ENCODE assay signal across 8 cellular contexts in the genomic region with DNA sequence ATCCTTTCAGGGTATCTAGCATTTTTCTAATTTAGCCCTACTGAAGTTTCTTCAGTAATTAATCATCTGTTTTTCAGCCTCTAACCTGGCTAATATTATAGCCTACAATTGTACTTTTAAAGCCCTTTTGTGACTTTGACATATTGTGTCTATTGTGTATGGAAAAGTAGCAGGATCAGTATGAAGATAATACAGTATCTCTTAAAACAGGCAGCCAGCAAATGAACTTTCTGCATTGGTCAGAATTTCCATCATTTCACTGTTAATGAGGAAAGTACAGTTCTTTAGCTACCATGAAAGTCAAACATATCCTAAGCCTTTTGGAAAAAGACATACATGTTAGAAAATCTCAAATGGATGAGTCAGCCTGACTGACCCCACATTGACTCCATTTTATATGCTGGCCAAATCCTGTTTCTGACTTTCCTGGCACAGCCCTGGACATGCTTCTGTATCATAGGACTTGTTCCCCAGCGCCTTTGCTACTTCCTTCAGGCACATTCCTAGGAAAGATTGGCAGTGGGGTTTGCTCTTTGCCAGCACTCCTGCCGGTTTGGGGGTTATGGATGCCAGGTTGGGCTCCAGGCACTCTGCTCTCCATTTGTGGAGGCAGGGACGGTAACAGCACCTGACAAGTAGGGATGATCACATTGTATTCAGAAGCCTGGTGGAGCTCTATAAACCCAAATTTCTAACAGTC. TPM values are rescaled to one million over a fixed set of nuclear protein-coding genes. Genes with fewer than 3 reads are reported as not detected.
DNase-seq lines count a peak whose midpoint lies in the region; ATAC-seq and TF ChIP-seq lines count a peak whose summit lies in the region.
"Had no signal": no experiment of that assay in that cellular context is flagged by ENCODE, and none has a peak within 500 bp of the region (broad histone marks: within the 10 kb centered on the region; RNA-seq: fewer than 3 reads in every experiment).

No MANE protein-coding gene starts in this region.

- H3K27ac Mint-ChIP-seq in activated naive CD8-positive, alpha-beta T cell, result no peak overlapping the region
- peak overlapping the region; percentile 61 for H3K27ac Mint-ChIP-seq in stimulated activated naive CD8-positive, alpha-beta T cell treated with anti-CD3 and anti-CD28 coated beads, Interleukin-15, Interleukin-2, amounts not matched to agents 100 ng/mL and 50 ng/mL, for 24 hours
- H3K27ac Mint-ChIP-seq: dendritic cell treated with granulocyte-macrophage colony-stimulating factor and Interleukin-4, amounts not matched to agents 40 ng/mL and 50 ng/mL, for 4 days had no signal

- no peak for TF ChIP-seq CTCF in heart left ventricle (IDR thresholded peaks at IDR 0.05)

- H3K36me3 ChIP-seq in heart left ventricle, result peaks cover 0 to 22% (median 11%) of the 10 kb centered on the region in 9 donors

- H3K4me1 Mint-ChIP-seq in activated naive CD8-positive, alpha-beta T cell (ENCODE audit: low read depth), result peaks cover 81% of the 10 kb centered on the region
- peaks cover 69% of the 10 kb centered on the region for H3K4me1 Mint-ChIP-seq in stimulated activated naive CD8-positive, alpha-beta T cell treated with anti-CD3 and anti-CD28 coated beads, Interleukin-15, Interleukin-2, amounts not matched to agents 100 ng/mL and 50 ng/mL, for 24 hours (ENCODE audit: low read depth)

- peaks cover 0 to 84% (median 43%) of the 10 kb centered on the region in 12 donors for H3K4me1 ChIP-seq in heart left ventricle

- ATAC-seq in heart left ventricle, result peak in 3 of 4 donors; percentile 78 to 82 (median 79)

- no peak for TF ChIP-seq POLR2A in heart left ventricle (IDR thresholded peaks at IDR 0.05)

- no peaks in the 10 kb centered on the region for H3K9me3 ChIP-seq in heart left ventricle

- H3K27ac ChIP-seq in heart left ventricle, result peak overlapping the region in 5 of 12 donors; percentile 5 to 63 (median 45)

- H3K27me3 Mint-ChIP-seq in activated naive CD8-positive, alpha-beta T cell, result no peaks in the 10 kb centered on the region
- H3K27me3 Mint-ChIP-seq in stimulated activated naive CD8-positive, alpha-beta T cell treated with anti-CD3 and anti-CD28 coated beads, Interleukin-15, Interleukin-2, amounts not matched to agents 100 ng/mL and 50 ng/mL, for 24 hours, result no peaks in the 10 kb centered on the region
- H3K27me3 Mint-ChIP-seq: dendritic cell treated with granulocyte-macrophage colony-stimulating factor and Interleukin-4, amounts not matched to agents 40 ng/mL and 50 ng/mL, for 4 days had no signal

- WGBS in heart left ventricle, 4 donors, result 6 to 19% (median 14%) methylated on average over 3 of the region's 3 CpGs

- peak overlapping the region; percentile 13 for H3K4me3 Mint-ChIP-seq in activated naive CD8-positive, alpha-beta T cell
- H3K4me3 Mint-ChIP-seq in stimulated activated naive CD8-positive, alpha-beta T cell treated with anti-CD3 and anti-CD28 coated beads, Interleukin-15, Interleukin-2, amounts not matched to agents 100 ng/mL and 50 ng/mL, for 24 hours, result no peak overlapping the region
- H3K4me3 Mint-ChIP-seq: dendritic cell treated with granulocyte-macrophage colony-stimulating factor and Interleukin-4, amounts not matched to agents 40 ng/mL and 50 ng/mL, for 4 days had no signal

- intact Hi-C loops in heart left ventricle (cut with DNase I), result loop anchor here in 3 of 10 donors (5.0 kb wide), 2 partner anchors 35 to 45 kb away; partner anchors contain the start of gene TOP1 (in 2 of the 3)

- no peaks in the 10 kb centered on the region for H3K9me3 Mint-ChIP-seq in activated naive CD8-positive, alpha-beta T cell (ENCODE audit: low read depth)
- no peaks in the 10 kb centered on the region for H3K9me3 Mint-ChIP-seq in stimulated activated naive CD8-positive, alpha-beta T cell treated with anti-CD3 and anti-CD28 coated beads, Interleukin-15, Interleukin-2, amounts not matched to agents 100 ng/mL and 50 ng/mL, for 24 hours
- H3K9me3 Mint-ChIP-seq: dendritic cell treated with granulocyte-macrophage colony-stimulating factor and Interleukin-4, amounts not matched to agents 40 ng/mL and 50 ng/mL, for 4 days had no signal

- no peak overlapping the region for H3K4me3 ChIP-seq in heart left ventricle

- peak; percentile 62 for DNase-seq in HS-27A (ENCODE audit: low read depth)
- peak in 2 of 5 donors; percentile 9 to 43 for DNase-seq in heart left ventricle
- DNase-seq in DMS153 (lab: John Stamatoyannopoulos, UW), result no peak
- no peak for DNase-seq in stimulated activated CD4-positive, alpha-beta T cell treated with anti-CD3 and anti-CD28 coated beads, Interleukin-12 subunit alpha, Interleukin-12 subunit beta, amount 100 ng/mL, for 4 hours
- no peak for DNase-seq in NCI-H1092 (lab: John Stamatoyannopoulos, UW)

- no peaks in the 10 kb centered on the region for H3K27me3 ChIP-seq in heart left ventricle

- peaks cover 17% of the 10 kb centered on the region for H3K36me3 Mint-ChIP-seq in activated naive CD8-positive, alpha-beta T cell
- H3K36me3 Mint-ChIP-seq in stimulated activated naive CD8-positive, alpha-beta T cell treated with anti-CD3 and anti-CD28 coated beads, Interleukin-15, Interleukin-2, amounts not matched to agents 100 ng/mL and 50 ng/mL, for 24 hours (ENCODE audit: low read depth), result peaks cover 49% of the 10 kb centered on the region

RNA-seq across cellular contexts. Expression of gene TOP1, which starts 43.6 kb away (rescaled TPM):
- 10 to 100 TPM; 15.0 to 32.3 (median 21.8) TPM for total RNA-seq in heart left ventricle
- 10 to 100 TPM; 11.6 to 21.4 TPM for polyA plus RNA-seq in heart left ventricle
